Comparison of ENCODE assay signal across 8 cellular contexts in genomic region chr2:201070966-201071304, GRCh38. TPM values are rescaled to one million over a fixed set of nuclear protein-coding genes. Genes with fewer than 3 reads are reported as not detected.
A peak's percentile ranks its signal among the peaks of the same experiment; 100 is the strongest.
DNase-seq lines count a peak whose midpoint lies in the region; ATAC-seq, FAIRE-seq and TF ChIP-seq lines count a peak whose summit lies in the region.

No MANE protein-coding gene starts in this region.

- H3K27me3 Mint-ChIP-seq in activated T-cell treated with anti-CD3 and anti-CD28 coated beads, Interleukin-2, amount 50 U/mL, for 72 hours (ENCODE audit: low read depth): no peaks in the 10 kb centered on the region
- H3K27me3 Mint-ChIP-seq in naive thymus-derived CD8-positive, alpha-beta T cell: peaks cover 0 to 2% (median 0%) of the 10 kb centered on the region in 5 donors

- no peak for FAIRE-seq in GM12891 (lab: Jason Lieb, UNC)

- peaks cover 1 to 4% of the 10 kb centered on the region in 2 donors for H3K36me3 Mint-ChIP-seq in activated T-cell treated with anti-CD3 and anti-CD28 coated beads, Interleukin-2, amount 50 U/mL, for 72 hours (ENCODE audit: insufficient read depth in 2 of 2)
- peaks cover 0 to 12% (median 0%) of the 10 kb centered on the region in 3 donors for H3K36me3 Mint-ChIP-seq in naive thymus-derived CD8-positive, alpha-beta T cell

- peak overlapping the region; percentile 91 to 96 for H3K4me3 Mint-ChIP-seq in activated T-cell treated with anti-CD3 and anti-CD28 coated beads, Interleukin-2, amount 50 U/mL, for 72 hours
- H3K4me3 Mint-ChIP-seq in naive thymus-derived CD8-positive, alpha-beta T cell: peak overlapping the region; percentile 93 to 99 (median 96)

- H3K9ac ChIP-seq in duodenal mucosa (ENCODE audit: low read depth in 1 of 2, low read length in 2 of 2): peak overlapping the region; percentile 85 to 90

- H3K9me3 ChIP-seq in duodenal mucosa (ENCODE audit: control insufficient read depth in 1 of 2, low read length in 2 of 2): no peaks in the 10 kb centered on the region

- ATAC-seq in activated T-cell treated with anti-CD3 and anti-CD28 coated beads, Interleukin-2, amount 50 U/mL, for 72 hours (replicated peaks in 1 of 2): no peak
- ATAC-seq in naive thymus-derived CD8-positive, alpha-beta T cell: no peak
- ATAC-seq in HG02798 (IDR thresholded peaks at IDR 0.05; ENCODE audit: poor library complexity, unreplicated experiment) (no peak), HG03025 (IDR thresholded peaks at IDR 0.05; ENCODE audit: low FRiP score, unreplicated experiment) (no peak)

- no peaks in the 10 kb centered on the region for H3K27me3 ChIP-seq in duodenal mucosa (ENCODE audit: control insufficient read depth in 1 of 2, insufficient read depth in 2 of 2, low read length in 2 of 2)

- H3K4me1 ChIP-seq in duodenal mucosa (ENCODE audit: control insufficient read depth in 1 of 2, insufficient read depth in 2 of 2, low read length in 2 of 2): peaks cover 21 to 33% of the 10 kb centered on the region in 2 donors

- no peaks in the 10 kb centered on the region for H3K9me3 Mint-ChIP-seq in activated T-cell treated with anti-CD3 and anti-CD28 coated beads, Interleukin-2, amount 50 U/mL, for 72 hours
- no peaks in the 10 kb centered on the region for H3K9me3 Mint-ChIP-seq in naive thymus-derived CD8-positive, alpha-beta T cell

- POLR2A ChIA-PET in naive thymus-derived CD8-positive, alpha-beta T cell (lab: Charles Lee): interaction anchor here (0.8 to 6.3 kb wide), 8 partner anchors 46 to 358 kb away, joined by 3 to 75 read pairs (median 6); partner anchors contain the start of genes CFLAR, CLK1, NIF3L1 and ORC2

- peak overlapping the region; percentile 87 for H3K27ac Mint-ChIP-seq in activated T-cell treated with anti-CD3 and anti-CD28 coated beads, Interleukin-2, amount 50 U/mL, for 72 hours
- H3K27ac Mint-ChIP-seq in naive thymus-derived CD8-positive, alpha-beta T cell: peak overlapping the region; percentile 94 to 99 (median 98)

- no peak for TF ChIP-seq POLR2A in GM12891 (IDR thresholded peaks at IDR 0.05; ENCODE audit: low read depth, low read length)

- H3K27ac ChIP-seq in duodenal mucosa (ENCODE audit: low read depth, low read length): peak overlapping the region; percentile 33

- peaks cover 66% of the 10 kb centered on the region for H3K4me1 Mint-ChIP-seq in activated T-cell treated with anti-CD3 and anti-CD28 coated beads, Interleukin-2, amount 50 U/mL, for 72 hours (ENCODE audit: low read depth)
- peaks cover 27 to 62% (median 53%) of the 10 kb centered on the region in 4 donors for H3K4me1 Mint-ChIP-seq in naive thymus-derived CD8-positive, alpha-beta T cell

- no peak for DNase-seq in activated T-cell treated with anti-CD3 and anti-CD28 coated beads, Interleukin-2, amount 50 U/mL, for 72 hours
- DNase-seq in activated T-cell treated with anti-CD3 and anti-CD28 coated beads for 4 hours (no peak), OCI-M1 (lab: John Stamatoyannopoulos, UW) (peak; percentile 74), GM12891 (ENCODE audit: insufficient read length, low spot score) (no peak)
- DNase-seq in naive thymus-derived CD8-positive, alpha-beta T cell: no peak

- peak overlapping the region; percentile 87 to 91 for H3K4me3 ChIP-seq in duodenal mucosa (ENCODE audit: low read depth in 1 of 2, low read length in 2 of 2)

- no peaks in the 10 kb centered on the region for H3K36me3 ChIP-seq in duodenal mucosa (ENCODE audit: control insufficient read depth in 1 of 2, insufficient read depth in 2 of 2, low read length in 2 of 2)

TF ChIP-seq in GM12891, 5 proteins besides CTCF, POLR2A, EP300 and RAD21:
- TF ChIP-seq SPI1 (IDR thresholded peaks at IDR 0.05; ENCODE audit: low read depth, low read length) (no peak), POU2F2 (IDR thresholded peaks at IDR 0.05; ENCODE audit: low read depth, low read length) (no peak), POLR2AphosphoS5 (IDR thresholded peaks at IDR 0.05; ENCODE audit: low read depth, low read length) (no peak), PAX5 (IDR thresholded peaks at IDR 0.05; ENCODE audit: insufficient read depth, low read length, severe bottlenecking) (no peak), TAF1 (IDR thresholded peaks at IDR 0.05; ENCODE audit: low read depth, low read length) (no peak)

RNA-seq across cellular contexts. Expression of gene HYCC2, which starts 0.5 kb away (rescaled TPM):
- total RNA-seq in activated T-cell treated with anti-CD3 and anti-CD28 coated beads, Interleukin-2, amount 50 U/mL, for 72 hours: 10 to 100 TPM; 31.5 to 38.0 TPM
- 10 to 100 TPM; 34.2 to 38.1 TPM for total RNA-seq in naive thymus-derived CD8-positive, alpha-beta T cell
- polyA plus RNA-seq in naive thymus-derived CD8-positive, alpha-beta T cell: 10 to 100 TPM; 20.8 to 32.5 (median 23.0) TPM
- 3.0 TPM for polyA plus RNA-seq in GM12891 (2012; ENCODE audit: low read depth, missing spikeins)

RNA-seq across cellular contexts. Expression of gene NDUFB3, which starts 0.9 kb away (rescaled TPM):
- 10 to 100 TPM; 52.9 to 59.8 TPM for total RNA-seq in activated T-cell treated with anti-CD3 and anti-CD28 coated beads, Interleukin-2, amount 50 U/mL, for 72 hours
- 10 to 100 TPM; 40.6 to 47.8 TPM for total RNA-seq in naive thymus-derived CD8-positive, alpha-beta T cell
- polyA plus RNA-seq in naive thymus-derived CD8-positive, alpha-beta T cell: 100 to 1,000 TPM; 279 to 299 (median 298) TPM
- 149 TPM for polyA plus RNA-seq in GM12891 (2012; ENCODE audit: low read depth, missing spikeins)

RNA-seq across cellular contexts. Expression of gene CFLAR, which starts 45.0 kb away (rescaled TPM):
- 100 to 1,000 TPM; 232 to 385 TPM for total RNA-seq in activated T-cell treated with anti-CD3 and anti-CD28 coated beads, Interleukin-2, amount 50 U/mL, for 72 hours
- total RNA-seq in naive thymus-derived CD8-positive, alpha-beta T cell: 100 to 1,000 TPM; 127 to 142 TPM
- polyA plus RNA-seq in naive thymus-derived CD8-positive, alpha-beta T cell: 10 to 100 TPM; 50.7 to 93.3 (median 63.9) TPM
- 139 TPM for polyA plus RNA-seq in GM12891 (2012; ENCODE audit: low read depth, missing spikeins)
